ENCODE assay signal across 9 cellular contexts in genomic region chr5:141913560-141913959, GRCh38. TPM values are rescaled to one million over a fixed set of nuclear protein-coding genes. Genes with fewer than 3 reads are reported as not detected.
DNase-seq lines count a peak whose midpoint lies in the region; TF ChIP-seq lines count a peak whose summit lies in the region.
"Had no signal": no experiment of that assay in that cellular context is flagged by ENCODE, and none has a peak within 500 bp of the region (broad histone marks: within the 10 kb centered on the region; RNA-seq: fewer than 3 reads in every experiment).

No MANE protein-coding gene starts in this region.

- H3K27ac Mint-ChIP-seq in glutamatergic neuron (ENCODE audit: unreplicated experiment), result no peak overlapping the region

- H3K9me3 Mint-ChIP-seq in glutamatergic neuron (ENCODE audit: unreplicated experiment), result peaks cover 3% of the 10 kb centered on the region

- no peaks in the 10 kb centered on the region; the same call in 1 of the 2 replicates for H3K4me1 ChIP-seq in SJCRH30

- H3K4me1 Mint-ChIP-seq in glutamatergic neuron (ENCODE audit: low read depth, unreplicated experiment), result peaks cover 4% of the 10 kb centered on the region

- H3K36me3 ChIP-seq in SJCRH30, result no peaks in the 10 kb centered on the region

- no peak overlapping the region for H3K27ac ChIP-seq in SJCRH30

- peaks cover 22% of the 10 kb centered on the region for H3K27me3 ChIP-seq in SJCRH30

- peak overlapping the region; percentile 23; the same call in 1 of the 2 replicates for H3K4me3 ChIP-seq in SJCRH30
- H3K4me3 ChIP-seq in retinal pigment epithelial cell (ENCODE audit: low read length), result peak overlapping the region; percentile 18

- peak overlapping the region; percentile 62 for H3K4me3 Mint-ChIP-seq in glutamatergic neuron (ENCODE audit: unreplicated experiment)

- peaks cover 5% of the 10 kb centered on the region for H3K27me3 Mint-ChIP-seq in glutamatergic neuron (ENCODE audit: unreplicated experiment)

- H3K9me3 ChIP-seq in SJCRH30 (replicated peaks), result no peaks in the 10 kb centered on the region; the same call in 1 of the 2 replicates

- peaks cover 5% of the 10 kb centered on the region for H3K36me3 Mint-ChIP-seq in glutamatergic neuron (ENCODE audit: unreplicated experiment)

- TF ChIP-seq CTCF in glutamatergic neuron (IDR thresholded peaks at IDR 0.05; ENCODE audit: partially characterized antibody, unreplicated experiment) (no peak), retinal pigment epithelial cell (conservative IDR thresholded peaks at IDR 0.05; ENCODE audit: low read depth, low read length) (no peak)

- in situ Hi-C loops in G401 (cut with HindIII; ENCODE audit: low sequenced_read_pairs), result no loop called here

- peak; percentile 47 for DNase-seq in G401 (ENCODE audit: low spot score)
- no peak for DNase-seq in SJCRH30
- DNase-seq in glutamatergic neuron, result no peak
- DNase-seq in retinal pigment epithelial cell (ENCODE audit: low read depth), result no peak
- DNase-seq in activated CD4-positive, CD25-positive, alpha-beta regulatory T cell (lab: John Stamatoyannopoulos, UW), result no peak
- no peak for DNase-seq in stimulated activated naive CD4-positive, alpha-beta T cell (lab: John Stamatoyannopoulos, UW)
- DNase-seq in ureter (ENCODE audit: low spot score), result no peak
- DNase-seq in GF-D8 (lab: John Stamatoyannopoulos, UW), result no peak
- DNase-seq: GOT3 had no signal

RNA-seq across cellular contexts. Expression of gene DELE1, which starts 10.1 kb away (rescaled TPM):
- 87.4 and 96.0 TPM in 2 replicates for total RNA-seq in G401 (2014; rRNA removed; shearing (Covaris generic))
- 55.0 and 57.3 TPM in 2 replicates for total RNA-seq in SJCRH30 (2014; rRNA removed; shearing (Covaris generic))
- total RNA-seq in glutamatergic neuron (ENCODE audit: unreplicated experiment), result 108 TPM
- total RNA-seq in ureter, result 109 TPM

RNA-seq across cellular contexts. Expression of gene PCDH1, which starts 35.4 kb away (rescaled TPM):
- total RNA-seq in G401 (2014; rRNA removed; shearing (Covaris generic)), result 1.2 and 1.8 TPM in 2 replicates
- 0.08 and 0.20 TPM in 2 replicates for total RNA-seq in SJCRH30 (2014; rRNA removed; shearing (Covaris generic))
- total RNA-seq in glutamatergic neuron (ENCODE audit: unreplicated experiment) (7.9 TPM), ureter (127 TPM)

RNA-seq across cellular contexts. Expression of gene PCDH12, which starts 44.4 kb away (rescaled TPM):
- total RNA-seq in G401 (2014; rRNA removed; shearing (Covaris generic)), result not detected in 2 replicates
- total RNA-seq in SJCRH30 (2014; rRNA removed; shearing (Covaris generic)), result 0.25 and 0.42 TPM in 2 replicates
- total RNA-seq in glutamatergic neuron (ENCODE audit: unreplicated experiment) (1.7 TPM), ureter (7.4 TPM)

RNA-seq across cellular contexts. Expression of gene RNF14, which starts 55.3 kb away (rescaled TPM):
- total RNA-seq in G401 (2014; rRNA removed; shearing (Covaris generic)), result 61.5 and 65.6 TPM in 2 replicates
- total RNA-seq in SJCRH30 (2014; rRNA removed; shearing (Covaris generic)), result 46.8 and 50.5 TPM in 2 replicates
- total RNA-seq in glutamatergic neuron (ENCODE audit: unreplicated experiment), result 60.8 TPM
- total RNA-seq in ureter, result 59.3 TPM

Comparison
In these comparisons a context has a peak if more than half of its experiments do, and no peak if none do; other contexts are left out.
1. RNA of gene PCDH1, which starts 35.4 kb away (total RNA-seq): 127 TPM in ureter (single experiment); 7.9 TPM in glutamatergic neuron (single experiment), 1.2 to 1.8 TPM in G401 and 0.08 to 0.20 TPM in SJCRH30; every median in the first group is over 10 times any median in the second.